Comparison of ENCODE assay signal across 1 cellular context in genomic region chr20:24837721-24838456, GRCh38.
TF ChIP-seq lines count a peak whose summit lies in the region.

No MANE protein-coding gene starts in this region.

TF ChIP-seq in SK-N-SH treated with all-trans-retinoic acid at 6 μM for 48 hours, 23 proteins besides CTCF, POLR2A, EP300 and RAD21 (continued from another document):
- TF ChIP-seq ZFP3 (CRISPR knock-in tag; IDR thresholded peaks at IDR 0.05), result no peak
